In the genomic region with DNA sequence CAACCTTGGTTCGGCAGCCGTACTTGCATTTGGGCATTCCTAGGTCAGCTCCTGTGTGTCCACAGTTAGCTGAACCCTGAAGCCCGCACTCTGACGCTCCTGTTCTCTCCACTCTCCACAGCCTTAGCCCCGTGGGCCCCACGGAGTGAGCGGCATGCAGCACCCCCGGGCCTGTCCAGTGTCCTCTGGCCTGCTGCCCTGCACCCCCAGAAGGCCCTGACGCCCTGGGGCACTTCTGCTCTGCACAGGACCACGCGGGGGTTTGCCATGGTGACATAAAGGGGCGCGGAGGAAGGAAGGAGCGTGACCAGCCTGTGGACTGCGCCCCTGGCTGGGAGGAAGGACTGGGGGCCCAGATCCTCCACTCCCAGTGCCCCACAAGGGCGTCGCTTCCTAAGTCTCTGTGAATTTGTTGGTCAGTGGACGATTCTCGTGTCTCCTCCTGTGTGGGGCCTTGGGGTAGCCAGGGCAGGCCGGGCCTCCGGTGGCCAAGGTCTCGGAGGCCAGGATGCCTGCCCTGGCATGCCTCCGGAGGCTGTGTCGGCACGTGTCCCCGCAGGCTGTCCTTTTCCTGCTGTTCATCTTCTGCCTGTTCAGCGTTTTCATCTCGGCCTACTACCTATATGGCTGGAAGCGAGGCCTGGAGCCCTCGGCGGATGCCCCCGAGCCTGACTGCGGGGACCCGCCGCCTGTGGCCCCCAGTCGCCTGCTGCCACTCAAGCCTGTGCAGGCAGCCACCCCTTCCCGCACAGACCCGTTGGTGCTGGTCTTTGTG, we compare ENCODE assay signal across 22 cellular contexts. TPM values are rescaled to one million over a fixed set of nuclear protein-coding genes. Genes with fewer than 3 reads are reported as not detected.
A peak's percentile ranks its signal among the peaks of the same experiment; 100 is the strongest.
DNase-seq lines count a peak whose midpoint lies in the region; ATAC-seq and TF ChIP-seq lines count a peak whose summit lies in the region.
"Had no signal": no experiment of that assay in that cellular context is flagged by ENCODE, and none has a peak within 500 bp of the region (broad histone marks: within the 10 kb centered on the region; RNA-seq: fewer than 3 reads in every experiment).

No MANE protein-coding gene starts in this region.

- H3K4me3 ChIP-seq in breast epithelium: no peak overlapping the region
- H3K4me3 ChIP-seq: uterus had no signal

- no peak for TF ChIP-seq POLR2A in breast epithelium (IDR thresholded peaks at IDR 0.05)

- ATAC-seq in left lobe of liver (peak; percentile 10), HG03108 (IDR thresholded peaks at IDR 0.05; ENCODE audit: unreplicated experiment) (no peak), GM21529 (IDR thresholded peaks at IDR 0.05; ENCODE audit: unreplicated experiment) (no peak)
- ATAC-seq: activated naive CD8-positive, alpha-beta T cell treated with anti-CD3 and anti-CD28 coated beads, Interleukin-2, amount 50 U/mL, for 24 hours; left colon; natural killer cell had no signal

- CTCF ChIA-PET in RWPE1 (lab: Yijun Ruan, JAX): interaction anchor here (0.9 kb wide), 1 partner anchor 34 kb away, joined by 3 read pairs; no protein-coding TSS in a partner anchor

- peak overlapping the region; percentile 65 for H3K27ac ChIP-seq in RWPE1
- H3K27ac ChIP-seq in breast epithelium: peak overlapping the region; percentile 45 to 54
- peak overlapping the region; percentile 70 for H3K27ac ChIP-seq in temporal lobe (ENCODE audit: low read depth, low read length)
- H3K27ac ChIP-seq: HL-60, uterus had no signal

- no peak for DNase-seq in RWPE1 (ENCODE audit: low spot score)
- no peak for DNase-seq in breast epithelium (ENCODE audit: low spot score in 2 of 2)
- peak; percentile 64 for DNase-seq in left lobe of liver (ENCODE audit: low spot score)
- no peak for DNase-seq in activated CD4-positive, alpha-beta T cell treated with anti-CD3 and anti-CD28 coated beads, Interleukin-2, amount 50 U/mL, for 1 hour
- no peak for DNase-seq in NCI-H187 (lab: John Stamatoyannopoulos, UW)
- DNase-seq: activated CD4-positive, alpha-beta T cell treated with anti-CD3 and anti-CD28 coated beads for 48 hours; activated gamma-delta T cell; activated naive CD8-positive, alpha-beta T cell treated with anti-CD3 and anti-CD28 coated beads, Interleukin-2, amount 50 U/mL, for 24 hours; activated T-cell treated with anti-CD3 and anti-CD28 coated beads, Interleukin-2, amount 50 U/mL, for 24 hours; DND-41; Karpas-422; left colon; natural killer cell; Right ventricle myocardium superior; small intestine; stimulated activated CD4-positive, alpha-beta T cell treated with anti-CD3 and anti-CD28 coated beads, Interleukin-1b, Interleukin-23, amount 100 ng/mL, for 48 hours; stimulated activated CD8-positive, alpha-beta memory T cell treated with anti-CD3 and anti-CD28 coated beads, Interleukin-4, amount 100 ng/mL, for 48 hours; uterus had no signal

- no peaks in the 10 kb centered on the region for H3K36me3 ChIP-seq in breast epithelium
- H3K36me3 ChIP-seq: uterus had no signal

- peaks cover 5 to 21% of the 10 kb centered on the region in 2 donors for H3K4me1 ChIP-seq in breast epithelium

- H3K9me3 ChIP-seq in breast epithelium: no peaks in the 10 kb centered on the region
- H3K9me3 ChIP-seq: uterus had no signal

- H3K27me3 ChIP-seq in breast epithelium: no peaks in the 10 kb centered on the region
- H3K27me3 ChIP-seq: uterus had no signal

- TF ChIP-seq CTCF in RWPE1 (conservative IDR thresholded peaks at IDR 0.05; ENCODE audit: low read depth) (no peak), breast epithelium (IDR thresholded peaks at IDR 0.05) (no peak)

- intact Hi-C loops in breast epithelium (cut with DNase I; ENCODE audit: low total_unique reads): no loop called here

- POLR2A ChIA-PET in RWPE1 (lab: Yijun Ruan, JAX; ENCODE audit: low non-redundant PET): no interaction called here

RNA-seq across cellular contexts. Expression of a gene that starts 13.0 kb away (rescaled TPM):
- total RNA-seq in breast epithelium (10 to 100 TPM; 46.7 to 92.3 (median 74.1) TPM), left lobe of liver (63.7 TPM), temporal lobe (28.0 TPM)
